In genomic region chr15:51727141-51727897, GRCh38 we compare ENCODE assay signal across 11 cellular contexts. TPM values are rescaled to one million over a fixed set of nuclear protein-coding genes. Genes with fewer than 3 reads are reported as not detected.
DNase-seq lines count a peak whose midpoint lies in the region; ATAC-seq and TF ChIP-seq lines count a peak whose summit lies in the region.
"Had no signal": no experiment of that assay in that cellular context is flagged by ENCODE, and none has a peak within 500 bp of the region (broad histone marks: within the 10 kb centered on the region; RNA-seq: fewer than 3 reads in every experiment).

No MANE protein-coding gene starts in this region.

- H3K9ac ChIP-seq in Karpas-422 (ENCODE audit: low read length) (no peak overlapping the region), endodermal cell (ENCODE audit: extremely low read depth, low read length, poor library complexity, severe bottlenecking) (no peak overlapping the region), skeletal muscle tissue (ENCODE audit: low read depth in 1 of 3, low read length in 3 of 3) (no peak overlapping the region)

- WGBS in endodermal cell (ENCODE audit: insufficient coverage in 1 of 2, insufficient read length in 1 of 2), 2 experiments = 72 to 77% methylated on average over 3 to 4 of the region's 4 CpGs

- H3K4me3 Mint-ChIP-seq in activated T-cell treated with anti-CD3 and anti-CD28 coated beads, Interleukin-2, amount 50 U/mL, for 72 hours = no peak overlapping the region
- H3K4me3 Mint-ChIP-seq in endodermal cell = no peak overlapping the region
- H3K4me3 Mint-ChIP-seq: nephron had no signal

- peaks cover 18% of the 10 kb centered on the region for H4K20me1 ChIP-seq in Karpas-422 (ENCODE audit: insufficient read depth, low read depth, low read length)

- no peaks in the 10 kb centered on the region for H3K79me2 ChIP-seq in Karpas-422 (ENCODE audit: low read length)

- ATAC-seq in activated T-cell treated with anti-CD3 and anti-CD28 coated beads, Interleukin-2, amount 50 U/mL, for 72 hours (replicated peaks in 1 of 2) = peak; percentile 58 to 61
- no peak for ATAC-seq in HG02938 (IDR thresholded peaks at IDR 0.05; ENCODE audit: unreplicated experiment)
- no peak for ATAC-seq in HG03342 (IDR thresholded peaks at IDR 0.05; ENCODE audit: unreplicated experiment)
- ATAC-seq in HG02970 (IDR thresholded peaks at IDR 0.05; ENCODE audit: low FRiP score, unreplicated experiment) = no peak

- no peaks in the 10 kb centered on the region for H3K9me2 ChIP-seq in Karpas-422 (replicated peaks; ENCODE audit: insufficient read depth, low read length)

- H3K4me3 ChIP-seq in Karpas-422 (ENCODE audit: low read length) = no peak overlapping the region
- H3K4me3 ChIP-seq in endodermal cell (ENCODE audit: low read length) = no peak overlapping the region
- H3K4me3 ChIP-seq in skeletal muscle tissue (ENCODE audit: low read length in 3 of 3) = peak overlapping the region in 1 of 3 donors; percentile 4
- H3K4me3 ChIP-seq: thoracic aorta had no signal

- H3K9me3 ChIP-seq in Karpas-422 (ENCODE audit: low read length) (no peaks in the 10 kb centered on the region), endodermal cell (ENCODE audit: control insufficient read depth, low read length) (no peaks in the 10 kb centered on the region), skeletal muscle tissue (ENCODE audit: control insufficient read depth in 3 of 3, low read length in 3 of 3) (no peaks in the 10 kb centered on the region)
- H3K9me3 ChIP-seq: thoracic aorta had no signal

- H3K4me1 Mint-ChIP-seq in activated T-cell treated with anti-CD3 and anti-CD28 coated beads, Interleukin-2, amount 50 U/mL, for 72 hours (ENCODE audit: low read depth) = peaks cover 57% of the 10 kb centered on the region
- peaks cover 20% of the 10 kb centered on the region for H3K4me1 Mint-ChIP-seq in endodermal cell
- H3K4me1 Mint-ChIP-seq: nephron had no signal

- no peaks in the 10 kb centered on the region for H3K27me3 Mint-ChIP-seq in activated T-cell treated with anti-CD3 and anti-CD28 coated beads, Interleukin-2, amount 50 U/mL, for 72 hours (ENCODE audit: low read depth)
- H3K27me3 Mint-ChIP-seq in endodermal cell (ENCODE audit: insufficient read depth) = no peaks in the 10 kb centered on the region

- TF ChIP-seq CTCF in endodermal cell (conservative IDR thresholded peaks at IDR 0.05) = peak; percentile 44

- H3K9me3 Mint-ChIP-seq in activated T-cell treated with anti-CD3 and anti-CD28 coated beads, Interleukin-2, amount 50 U/mL, for 72 hours = no peaks in the 10 kb centered on the region
- no peaks in the 10 kb centered on the region for H3K9me3 Mint-ChIP-seq in endodermal cell
- H3K9me3 Mint-ChIP-seq: nephron had no signal

- H3K27me3 ChIP-seq in Karpas-422 (ENCODE audit: low read length) = no peaks in the 10 kb centered on the region
- no peaks in the 10 kb centered on the region for H3K27me3 ChIP-seq in endodermal cell (ENCODE audit: control insufficient read depth, insufficient read depth, low read length, poor library complexity, severe bottlenecking)
- no peaks in the 10 kb centered on the region for H3K27me3 ChIP-seq in skeletal muscle tissue (ENCODE audit: control insufficient read depth in 3 of 3, insufficient read depth in 3 of 3, low read length in 3 of 3)

- no peak overlapping the region for H3K27ac ChIP-seq in Karpas-422 (ENCODE audit: low read length)
- no peak overlapping the region for H3K27ac ChIP-seq in endodermal cell (ENCODE audit: low read depth, low read length)
- H3K27ac ChIP-seq in skeletal muscle tissue (ENCODE audit: low read depth, low read length) = peak overlapping the region; percentile 31
- H3K27ac ChIP-seq: thoracic aorta had no signal

- H3K36me3 Mint-ChIP-seq in activated T-cell treated with anti-CD3 and anti-CD28 coated beads, Interleukin-2, amount 50 U/mL, for 72 hours (ENCODE audit: insufficient read depth in 2 of 2) = peaks cover 3 to 7% of the 10 kb centered on the region in 2 donors
- H3K36me3 Mint-ChIP-seq in endodermal cell (ENCODE audit: low read depth) = no peaks in the 10 kb centered on the region

- no peak overlapping the region for H3K27ac Mint-ChIP-seq in activated T-cell treated with anti-CD3 and anti-CD28 coated beads, Interleukin-2, amount 50 U/mL, for 72 hours
- peak overlapping the region; percentile 33 for H3K27ac Mint-ChIP-seq in endodermal cell
- H3K27ac Mint-ChIP-seq: nephron had no signal

- H3K36me3 ChIP-seq in Karpas-422 (ENCODE audit: insufficient read depth, low read length) (no peaks in the 10 kb centered on the region), endodermal cell (ENCODE audit: control insufficient read depth, insufficient read depth, low read length) (no peaks in the 10 kb centered on the region), skeletal muscle tissue (ENCODE audit: control insufficient read depth in 3 of 3, insufficient read depth in 3 of 3, low read length in 3 of 3) (no peaks in the 10 kb centered on the region)
- H3K36me3 ChIP-seq: thoracic aorta had no signal

- H2AFZ ChIP-seq in Karpas-422 (ENCODE audit: low read length) = no peak overlapping the region

- H3K4me2 ChIP-seq in Karpas-422 (ENCODE audit: low read depth, low read length, poor library complexity, severe bottlenecking) = no peak overlapping the region

- DNase-seq in activated T-cell treated with anti-CD3 and anti-CD28 coated beads, Interleukin-2, amount 50 U/mL, for 72 hours = peak in 1 of 2 donors; percentile 17
- DNase-seq in activated T-cell treated with anti-CD3 and anti-CD28 coated beads for 4 hours (no peak), Karpas-422 (peak; percentile 67), endodermal cell (no peak)
- DNase-seq: SHP77 treated with DMSO at 0.1 percent for 48 hours had no signal

- H3K4me1 ChIP-seq in Karpas-422 (ENCODE audit: low read length) (peaks cover 40% of the 10 kb centered on the region), endodermal cell (ENCODE audit: control insufficient read depth, insufficient read depth, low read length) (peaks cover 4% of the 10 kb centered on the region), skeletal muscle tissue (ENCODE audit: control insufficient read depth in 3 of 3, insufficient read depth in 3 of 3, low read length in 3 of 3) (peaks cover 32 to 45% (median 36%) of the 10 kb centered on the region in 3 donors)

RNA-seq across cellular contexts. Expression of gene LYSMD2, which starts 10.1 kb away (rescaled TPM):
- total RNA-seq in activated T-cell treated with anti-CD3 and anti-CD28 coated beads, Interleukin-2, amount 50 U/mL, for 72 hours = 10 to 100 TPM; 22.8 to 23.1 TPM
- 3.4 and 5.4 TPM in 2 replicates for total RNA-seq in Karpas-422 (2014; rRNA removed; shearing (Covaris generic); ENCODE audit: low replicate concordance)
- total RNA-seq in endodermal cell = 1 to 10 TPM in 1 of 2 donors, under 1 TPM in 1; 0.80 to 1.5 TPM
- polyA plus RNA-seq in endodermal cell (2013, experiment 1 of 2) = 0.36 TPM
- polyA plus RNA-seq in endodermal cell (2013, experiment 2 of 2) = 0.37 TPM
- total RNA-seq in skeletal muscle tissue = 9.4 TPM

RNA-seq across cellular contexts. Expression of gene TMOD2, which starts 24.1 kb away (rescaled TPM):
- total RNA-seq in activated T-cell treated with anti-CD3 and anti-CD28 coated beads, Interleukin-2, amount 50 U/mL, for 72 hours = 1 to 10 TPM; 5.1 to 7.3 TPM
- total RNA-seq in Karpas-422 (2014; rRNA removed; shearing (Covaris generic); ENCODE audit: low replicate concordance) = 0.72 and 2.6 TPM in 2 replicates
- 1 to 10 TPM; 2.1 to 2.5 TPM for total RNA-seq in endodermal cell
- polyA plus RNA-seq in endodermal cell (2013, experiment 1 of 2) = 2.8 TPM
- 2.8 TPM for polyA plus RNA-seq in endodermal cell (2013, experiment 2 of 2)
- 8.4 TPM for total RNA-seq in skeletal muscle tissue

RNA-seq across cellular contexts. Expression of gene SCG3, which starts 46.0 kb away (rescaled TPM):
- total RNA-seq in activated T-cell treated with anti-CD3 and anti-CD28 coated beads, Interleukin-2, amount 50 U/mL, for 72 hours = not detected
- not detected in 2 replicates for total RNA-seq in Karpas-422 (2014; rRNA removed; shearing (Covaris generic); ENCODE audit: low replicate concordance)
- total RNA-seq in endodermal cell (10 to 100 TPM; 10.0 to 18.3 TPM), skeletal muscle tissue (under 0.01 TPM)
- polyA plus RNA-seq in endodermal cell (2013, experiment 1 of 2) = 13.2 TPM
- 12.6 TPM for polyA plus RNA-seq in endodermal cell (2013, experiment 2 of 2)
- total RNA-seq: thoracic aorta had no signal

Comparison
In these comparisons a context has a peak if more than half of its experiments do, and no peak if none do; other contexts are left out.
1. ATAC-seq: peak in activated T-cell treated with anti-CD3 and anti-CD28 coated beads, Interleukin-2, amount 50 U/mL, for 72 hours (2 of 2); none in HG02938 (single experiment), HG03342 (single experiment) and HG02970 (single experiment).
2. RNA of gene SCG3, which starts 46.0 kb away (total RNA-seq): 10.0 to 18.3 TPM in endodermal cell; not detected in activated T-cell treated with anti-CD3 and anti-CD28 coated beads, Interleukin-2, amount 50 U/mL, for 72 hours, not detected in Karpas-422 and under 0.01 TPM in skeletal muscle tissue (single experiment); every median in the first group is over 10 times any median in the second.